8 cellular contexts compared by ENCODE assay signal in genomic region chr6:159969204-159969912, GRCh38. TPM values are rescaled to one million over a fixed set of nuclear protein-coding genes. Genes with fewer than 3 reads are reported as not detected.
DNase-seq lines count a peak whose midpoint lies in the region; ATAC-seq, FAIRE-seq and TF ChIP-seq lines count a peak whose summit lies in the region.

No MANE protein-coding gene starts in this region.

- intact Hi-C loops in K562 (cut with micrococcal nuclease), result no loop called here

- CTCF ChIA-PET in RWPE1 (lab: Yijun Ruan, JAX) (interaction anchor here (0.5 kb wide), 1 partner anchor 75 kb away, joined by 3 read pairs; no protein-coding TSS in a partner anchor), K562 (lab: Yijun Ruan, JAX; ENCODE audit: low intra/inter-chr PET ratio) (no interaction called here)

- H2AFZ ChIP-seq in K562 (ENCODE audit: low read depth, low read length) (peak overlapping the region; percentile 32), keratinocyte (ENCODE audit: control insufficient read depth, low read length) (peak overlapping the region; percentile 34)

- peak overlapping the region; percentile 72; the same call in 1 of the 2 replicates for H3K4me2 ChIP-seq in K562 (ENCODE audit: insufficient read depth, low read length)
- H3K4me2 ChIP-seq in keratinocyte (ENCODE audit: control insufficient read depth, extremely low read depth, insufficient read depth, low read depth, low read length), result peak overlapping the region; percentile 94

- under 1% methylated on average over 49 of the region's 91 CpGs for WGBS in K562 (ENCODE audit: insufficient coverage, low coverage, missing lambda C conversion rate)

- POLR2A ChIA-PET in RWPE1 (lab: Yijun Ruan, JAX; ENCODE audit: low non-redundant PET) (no interaction called here), K562 (lab: Yijun Ruan, JAX) (interaction anchor here (0.5 to 5.6 kb wide), 6 partner anchors 12 to 570 kb away, joined by 3 to 84 read pairs (median 6); no protein-coding TSS in a partner anchor)

- H3K9ac ChIP-seq in K562 (ENCODE audit: insufficient read depth in 1 of 2, low read depth in 2 of 2, low read length in 2 of 2) (peak overlapping the region; percentile 82 to 99), keratinocyte (ENCODE audit: control insufficient read depth, extremely low read depth, insufficient read depth, low read length) (peak overlapping the region; percentile 92)

- no peak for TF ChIP-seq POLR2A in K562 (conservative IDR thresholded peaks at IDR 0.05)

- dilution Hi-C loops in keratinocyte (cut with MboI; ENCODE audit: extremely low pct_ligation_motif_present, low sequenced_read_pairs), result no loop called here

- H3K9me1 ChIP-seq in K562 (ENCODE audit: control insufficient read depth, insufficient read depth, low read length) (no peaks in the 10 kb centered on the region), keratinocyte (ENCODE audit: control insufficient read depth, extremely low read depth, insufficient read depth, low read length) (no peaks in the 10 kb centered on the region)

- no peak; the same call in 1 of the 2 replicates for TF ChIP-seq EP300 in K562 (IDR thresholded peaks at IDR 0.05; ENCODE audit: low read length)

- H3K9me3 ChIP-seq in K562 (replicated peaks; ENCODE audit: control insufficient read depth, insufficient read depth, low read depth, low read length) (no peaks in the 10 kb centered on the region), keratinocyte (ENCODE audit: control insufficient read depth, low read depth, low read length) (no peaks in the 10 kb centered on the region)

- TF ChIP-seq CTCF in RWPE1 (conservative IDR thresholded peaks at IDR 0.05; ENCODE audit: low read depth) (no peak), K562 (IDR thresholded peaks at IDR 0.05 in 2 of 3, conservative IDR thresholded peaks at IDR 0.05 in 1 of 3; ENCODE audit: insufficient read depth in 2 of 3, low read depth in 1 of 3, low read length in 3 of 3) (peak in 1 of 3 experiments; percentile 17; a peak in 1 of 6 replicates), keratinocyte (optimal IDR thresholded peaks at IDR 0.05 in 1 of 3, IDR thresholded peaks at IDR 0.05 in 1 of 3, conservative IDR thresholded peaks at IDR 0.05 in 1 of 3; ENCODE audit: extremely low read depth in 1 of 3, insufficient read depth in 2 of 3, low read length in 3 of 3) (no peak)

- H3K27me3 ChIP-seq in K562 (ENCODE audit: control insufficient read depth in 2 of 2, insufficient read depth in 2 of 2, low read length in 2 of 2) (no peaks in the 10 kb centered on the region; a peak in 1 of 5 replicates), keratinocyte (ENCODE audit: control insufficient read depth, extremely low read depth, insufficient read depth, low read length) (no peaks in the 10 kb centered on the region)

- BruUV-seq in K562 (replicated peaks; lab: Mats Ljungman, UMichigan), result no TSS peak

- TF ChIP-seq RAD21 in K562 (CRISPR knock-in tag; conservative IDR thresholded peaks at IDR 0.05 in 1 of 2, IDR thresholded peaks at IDR 0.05 in 1 of 2), result peak; percentile 0 to 6; a peak in 1 of 4 replicates

- H3K79me2 ChIP-seq in K562 (ENCODE audit: control insufficient read depth, insufficient read depth, low read length) (peaks cover 59% of the 10 kb centered on the region), keratinocyte (ENCODE audit: control insufficient read depth, insufficient read depth, low read length) (peaks cover 49% of the 10 kb centered on the region)

- DNase-seq in activated effector memory CD4-positive, alpha-beta T cell treated with anti-CD3 and anti-CD28 coated beads, Interleukin-2, amount 50 U/mL, for 16 hours, result peak; percentile 78
- DNase-seq in activated effector memory CD4-positive, alpha-beta T cell treated with Interleukin-2 at 50 U/mL for 16 hours, result no peak
- DNase-seq in RWPE1 (ENCODE audit: low spot score) (no peak), K562 (ENCODE audit: extremely low read depth in 1 of 4, low spot score in 3 of 4) (peak in 1 of 4 experiments; percentile 60), keratinocyte (ENCODE audit: low read depth, low spot score) (no peak), NCI-H2081 treated with DMSO at 0.1 percent for 48 hours (lab: John Stamatoyannopoulos, UW) (no peak)
- peak; percentile 53 for DNase-seq in stimulated activated CD8-positive, alpha-beta memory T cell treated with anti-CD3 and anti-CD28 coated beads, Interleukin-4, amount 100 ng/mL, for 48 hours

- in situ Hi-C loops in K562 (cut with MboI), result no loop called here

- H3K4me1 ChIP-seq in K562 (replicated peaks in 1 of 2; ENCODE audit: control insufficient read depth in 2 of 2, insufficient read depth in 2 of 2, low read length in 2 of 2) (peaks cover 35 to 55% of the 10 kb centered on the region in 2 experiments), keratinocyte (ENCODE audit: control insufficient read depth, extremely low read depth, insufficient read depth, low read length) (peaks cover 47% of the 10 kb centered on the region)

- ATAC-seq in HG02970 (IDR thresholded peaks at IDR 0.05; ENCODE audit: low FRiP score, unreplicated experiment) (peak; percentile 34), K562 (peak; percentile 27)

- H3K4me3 ChIP-seq in K562 (peak overlapping the region; percentile 77), keratinocyte (ENCODE audit: control insufficient read depth in 2 of 3, extremely low read depth in 1 of 3, insufficient read depth in 2 of 3, low read depth in 1 of 3, low read length in 3 of 3) (peak overlapping the region; percentile 73 to 81 (median 77))

- H3K36me3 ChIP-seq in K562 (ENCODE audit: control insufficient read depth, insufficient read depth, low read length) (peaks cover 10% of the 10 kb centered on the region; the same call in 2 of the 3 replicates), keratinocyte (ENCODE audit: control insufficient read depth in 2 of 2, extremely low read depth in 1 of 2, insufficient read depth in 2 of 2, low read length in 2 of 2) (no peaks in the 10 kb centered on the region)

- H3K27ac ChIP-seq in RWPE1 (peak overlapping the region; percentile 87), K562 (ENCODE audit: extremely low read depth, low read depth, low read length) (peak overlapping the region; percentile 90), keratinocyte (ENCODE audit: control insufficient read depth, insufficient read depth, low read length) (peak overlapping the region; percentile 79)

- no peak for FAIRE-seq in K562 (lab: Jason Lieb, UNC)
- no peak for FAIRE-seq in keratinocyte (lab: Jason Lieb, UNC)

- H4K20me1 ChIP-seq in K562 (replicated peaks; ENCODE audit: control insufficient read depth, insufficient read depth, low read length), result peaks cover 19% of the 10 kb centered on the region; the same call in 1 of the 2 replicates
- peaks cover 6% of the 10 kb centered on the region for H4K20me1 ChIP-seq in keratinocyte (ENCODE audit: control insufficient read depth, extremely low read depth, insufficient read depth, low read length)

TF ChIP-seq in K562, 482 proteins besides CTCF, POLR2A, EP300 and RAD21 (continues in another document):
- TF ChIP-seq SRSF7 (optimal IDR thresholded peaks at IDR 0.05; ENCODE audit: low read depth, low read length) (peak; percentile 63), SAFB (IDR thresholded peaks at IDR 0.05; ENCODE audit: borderline replicate concordance, low read depth, low read length) (peak; percentile 84), SRSF3 (IDR thresholded peaks at IDR 0.05; ENCODE audit: insufficient read depth, low read length) (peak; percentile 96), TEAD4 (IDR thresholded peaks at IDR 0.05; ENCODE audit: low read length) (no peak), TEAD4 (CRISPR knock-in tag; IDR thresholded peaks at IDR 0.05; ENCODE audit: borderline replicate concordance) (peak; percentile 88; the same call in 1 of the 2 replicates), NR2C2 (CRISPR knock-in tag; IDR thresholded peaks at IDR 0.05) (no peak), NR2C2 (tag; IDR thresholded peaks at IDR 0.05) (peak; percentile 7; the same call in 1 of the 2 replicates)
- TF ChIP-seq, protein P1, sequence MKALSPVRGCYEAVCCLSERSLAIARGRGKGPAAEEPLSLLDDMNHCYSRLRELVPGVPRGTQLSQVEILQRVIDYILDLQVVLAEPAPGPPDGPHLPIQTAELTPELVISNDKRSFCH (CRISPR knock-in tag; IDR thresholded peaks at IDR 0.05), result no peak
- TF ChIP-seq, protein P1 (tag; IDR thresholded peaks at IDR 0.05), result peak; percentile 60

RNA-seq across cellular contexts. Expression of gene IGF2R, which starts 0.5 kb away (rescaled TPM):
- 302 and 333 TPM in 2 replicates for total RNA-seq in K562 (2011; cell fraction: chromatin; rRNA removed; ENCODE audit: low replicate concordance)
- 228 and 239 TPM in 2 replicates for total RNA-seq in K562 (2011; cell fraction: nucleolus; rRNA removed)
- 228 and 238 TPM in 2 replicates for total RNA-seq in K562 (2011; cell fraction: nucleoplasm; rRNA removed)
- total RNA-seq in K562 (2014; rRNA removed) (36.9 and 41.3 TPM in 2 replicates), K562 (2014; rRNA removed; fragmentation: Illumina TruSeq; extraction: Trizol) (34.4 and 37.8 TPM in 2 replicates), K562 (2015; rRNA removed; fragmentation: Illumina TruSeq; extraction: Trizol) (34.5 and 37.5 TPM in 2 replicates), K562 (2021) (84.7 and 92.3 TPM in 2 replicates)
- polyA plus RNA-seq in K562 (2011; rRNA removed) (13.2 and 16.7 TPM in 2 replicates), K562 (2014; fragmentation: Illumina TruSeq; extraction: Trizol) (60.4 and 68.9 TPM in 2 replicates), K562 (2014; fragmentation: Nextera tagmentation; extraction: Ambion mirVana) (1 to 10 TPM; 3.5 to 3.6 TPM), K562 (2014; rRNA removed) (30.3 and 31.0 TPM in 2 replicates), keratinocyte (25.3 to 40.9 TPM (median 39.7 TPM) in 3 replicates)
- 12.7 and 14.5 TPM in 2 replicates for polyA plus RNA-seq in K562 (2011; cell fraction: cytosol; rRNA removed)
- polyA plus RNA-seq in K562 (2011; cell fraction: nucleus; rRNA removed), result 55.4 and 71.5 TPM in 2 replicates
- 57.1 and 73.0 TPM in 2 replicates for polyA plus RNA-seq in K562 (2012)
- 48.1 and 64.9 TPM in 2 replicates for polyA minus RNA-seq in K562 (2011; rRNA and poly(A)+ RNA removed)
- polyA minus RNA-seq in K562 (2011; cell fraction: cytosol; rRNA and poly(A)+ RNA removed), result 47.2 and 72.7 TPM in 2 replicates
- polyA minus RNA-seq in K562 (2011; cell fraction: nucleus; rRNA and poly(A)+ RNA removed), result 108 and 127 TPM in 2 replicates
- polyA plus RNA-seq in keratinocyte (2011; ENCODE audit: low read depth), result 101 TPM
- polyA plus RNA-seq in keratinocyte (2011; cell fraction: cytosol; rRNA removed), result 14.2 and 14.8 TPM in 2 replicates
- 184 and 194 TPM in 2 replicates for polyA plus RNA-seq in keratinocyte (2011; cell fraction: nucleus; rRNA removed)
- polyA plus RNA-seq in keratinocyte (2012; ENCODE audit: low replicate concordance), result 48.6 and 61.8 TPM in 2 replicates
- polyA minus RNA-seq in keratinocyte, result 105 to 258 TPM (median 147 TPM) in 3 replicates
- polyA minus RNA-seq in keratinocyte (2011; cell fraction: cytosol; rRNA and poly(A)+ RNA removed), result 54.7 TPM
- 547 and 879 TPM in 2 replicates for polyA minus RNA-seq in keratinocyte (2011; cell fraction: nucleus; rRNA and poly(A)+ RNA removed)

Comparison
In these comparisons a context has a peak if more than half of its experiments do, and no peak if none do; other contexts are left out.
1. DNase-seq: peak in activated effector memory CD4-positive, alpha-beta T cell treated with anti-CD3 and anti-CD28 coated beads, Interleukin-2, amount 50 U/mL, for 16 hours (single experiment) and stimulated activated CD8-positive, alpha-beta memory T cell treated with anti-CD3 and anti-CD28 coated beads, Interleukin-4, amount 100 ng/mL, for 48 hours (single experiment); none in activated effector memory CD4-positive, alpha-beta T cell treated with Interleukin-2 at 50 U/mL for 16 hours (single experiment), RWPE1 (single experiment), keratinocyte (single experiment) and NCI-H2081 treated with DMSO at 0.1 percent for 48 hours (single experiment).
2. Peak in every context shown above with its lines, with median percentiles within 50 percentile points of each other: H3K27ac ChIP-seq.